ENCODE assay signal across 8 cellular contexts in the genomic region with DNA sequence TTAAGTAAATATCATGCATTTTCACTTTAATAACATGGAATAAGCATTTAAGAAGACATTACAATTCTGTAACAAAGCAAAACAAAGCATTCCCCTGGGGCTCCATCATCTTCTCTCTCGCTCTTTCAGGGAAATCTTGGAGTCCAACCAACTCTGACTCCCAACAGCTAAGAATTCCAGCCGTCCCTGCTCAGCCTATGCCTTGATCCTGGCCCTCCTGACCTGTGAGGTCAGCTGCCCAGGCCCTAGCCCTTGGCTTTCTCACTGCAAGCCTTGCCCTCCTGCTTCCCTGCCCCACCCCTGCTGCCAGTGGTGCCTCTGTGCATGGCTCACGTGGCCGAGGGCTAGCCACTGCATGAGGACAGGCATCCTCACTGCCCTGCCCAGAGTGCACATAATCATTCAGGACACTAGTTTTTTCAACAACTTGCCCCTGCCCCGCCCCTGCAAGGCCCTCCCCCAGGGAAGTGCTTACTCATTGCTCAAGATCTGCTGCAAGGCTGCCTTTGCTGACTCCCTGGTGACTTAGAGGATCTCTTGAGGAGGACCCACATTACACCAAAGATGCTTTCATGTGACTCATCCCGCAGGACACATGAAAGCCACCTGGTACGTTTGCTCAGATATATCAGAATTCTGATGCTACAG. TPM values are rescaled to one million over a fixed set of nuclear protein-coding genes. Genes with fewer than 3 reads are reported as not detected.
DNase-seq lines count a peak whose midpoint lies in the region; ATAC-seq, FAIRE-seq and TF ChIP-seq lines count a peak whose summit lies in the region.

No MANE protein-coding gene starts in this region.

- peaks cover 8% of the 10 kb centered on the region for H3K36me3 ChIP-seq in colonic mucosa

- CTCF ChIA-PET in activated CD4-positive, alpha-beta memory T cell treated with anti-CD3 and anti-CD28 coated beads for 36 hours (lab: Charles Lee) = interaction anchor here (1.1 kb wide), 1 partner anchor 175 kb away, joined by 7 read pairs; no protein-coding TSS in a partner anchor

- H3K9me3 Mint-ChIP-seq in activated CD4-positive, alpha-beta memory T cell treated with anti-CD3 and anti-CD28 coated beads for 36 hours = peaks cover 3% of the 10 kb centered on the region

- intact Hi-C loops in activated CD4-positive, alpha-beta memory T cell treated with anti-CD3 and anti-CD28 coated beads for 36 hours (cut with micrococcal nuclease) = no loop called here
- intact Hi-C loops in colonic mucosa (cut with DNase I) = no loop called here

- H3K36me3 Mint-ChIP-seq in activated CD4-positive, alpha-beta memory T cell treated with anti-CD3 and anti-CD28 coated beads for 36 hours = peaks cover 51% of the 10 kb centered on the region

- ATAC-seq in GM18873 (IDR thresholded peaks at IDR 0.05; ENCODE audit: low FRiP score, unreplicated experiment) = no peak

- POLR2A ChIA-PET in activated CD4-positive, alpha-beta memory T cell treated with anti-CD3 and anti-CD28 coated beads for 36 hours (lab: Charles Lee) = no interaction called here

- DNase-seq in stimulated activated CD4-positive, alpha-beta T cell treated with anti-CD3 and anti-CD28 coated beads, Interleukin-15, amount 100 ng/mL, for 24 hours = peak; percentile 24
- DNase-seq in stimulated activated CD4-positive, alpha-beta T cell treated with anti-CD3 and anti-CD28 coated beads, Interleukin-4, amount 100 ng/mL, for 1 hour = no peak
- DNase-seq in activated CD4-positive, alpha-beta memory T cell treated with anti-CD3 and anti-CD28 coated beads for 36 hours = peak; percentile 33
- DNase-seq in hepatic stellate cell (ENCODE audit: low spot score) = peak; percentile 79
- DNase-seq in urothelium cell line (ENCODE audit: low spot score) = peak; percentile 52
- DNase-seq in cortex of kidney (lab: John Stamatoyannopoulos, UW) = no peak
- no peak for DNase-seq in colonic mucosa

- H3K27me3 Mint-ChIP-seq in activated CD4-positive, alpha-beta memory T cell treated with anti-CD3 and anti-CD28 coated beads for 36 hours = no peaks in the 10 kb centered on the region

- no peak overlapping the region for H3K4me3 Mint-ChIP-seq in activated CD4-positive, alpha-beta memory T cell treated with anti-CD3 and anti-CD28 coated beads for 36 hours

- H3K4me3 ChIP-seq in colonic mucosa = no peak overlapping the region

- no peaks in the 10 kb centered on the region for H3K27me3 ChIP-seq in colonic mucosa

- H3K9ac ChIP-seq in colonic mucosa (ENCODE audit: low read depth in 2 of 2, low read length in 2 of 2) = no peak overlapping the region

- H3K9me3 ChIP-seq in colonic mucosa = no peaks in the 10 kb centered on the region

- no peak overlapping the region for H3K27ac ChIP-seq in colonic mucosa

- H3K4me1 Mint-ChIP-seq in activated CD4-positive, alpha-beta memory T cell treated with anti-CD3 and anti-CD28 coated beads for 36 hours (ENCODE audit: low read depth) = no peaks in the 10 kb centered on the region

- H3K27ac Mint-ChIP-seq in activated CD4-positive, alpha-beta memory T cell treated with anti-CD3 and anti-CD28 coated beads for 36 hours = peak overlapping the region; percentile 21

- no peak for TF ChIP-seq CTCF in colonic mucosa (IDR thresholded peaks at IDR 0.05)

- FAIRE-seq in urothelium cell line (lab: Jason Lieb, UNC) = no peak

- H3K4me1 ChIP-seq in colonic mucosa = no peaks in the 10 kb centered on the region

RNA-seq across cellular contexts. Expression of gene MTMR10, which starts 37.6 kb away (rescaled TPM):
- total RNA-seq in activated CD4-positive, alpha-beta memory T cell treated with anti-CD3 and anti-CD28 coated beads for 36 hours = 10 to 100 TPM; 10.8 to 12.5 TPM
- total RNA-seq in colonic mucosa = 10 to 100 TPM; 23.2 to 28.7 TPM

RNA-seq across cellular contexts. Expression of gene FAN1, which starts 50.1 kb away (rescaled TPM):
- total RNA-seq in activated CD4-positive, alpha-beta memory T cell treated with anti-CD3 and anti-CD28 coated beads for 36 hours = 10 to 100 TPM; 12.6 to 15.0 TPM
- total RNA-seq in colonic mucosa = 10 to 100 TPM; 12.0 to 22.2 TPM

Comparison
In these comparisons a context has a peak if more than half of its experiments do, and no peak if none do; other contexts are left out.
1. DNase-seq: peak in stimulated activated CD4-positive, alpha-beta T cell treated with anti-CD3 and anti-CD28 coated beads, Interleukin-15, amount 100 ng/mL, for 24 hours (single experiment), activated CD4-positive, alpha-beta memory T cell treated with anti-CD3 and anti-CD28 coated beads for 36 hours (single experiment), hepatic stellate cell (single experiment) and urothelium cell line (single experiment); none in stimulated activated CD4-positive, alpha-beta T cell treated with anti-CD3 and anti-CD28 coated beads, Interleukin-4, amount 100 ng/mL, for 1 hour (single experiment), cortex of kidney (single experiment) and colonic mucosa (single experiment).